In genomic region chr9:125999504-125999881, GRCh38 we compare ENCODE assay signal across 14 cellular contexts.
DNase-seq lines count a peak whose midpoint lies in the region; TF ChIP-seq lines count a peak whose summit lies in the region.
"Had no signal": no experiment of that assay in that cellular context is flagged by ENCODE, and none has a peak within 500 bp of the region (broad histone marks: within the 10 kb centered on the region; RNA-seq: fewer than 3 reads in every experiment).

No MANE protein-coding gene starts in this region.

- no peaks in the 10 kb centered on the region for H3K9me3 ChIP-seq in osteoblast (ENCODE audit: low read depth, low read length)
- H3K9me3 ChIP-seq: BLaER1 treated with 17β-estradiol and CSF1 and Interleukin-3, amounts not matched to agents 10 nM and 100 nM had no signal

- peaks cover 16% of the 10 kb centered on the region for H3K27me3 Mint-ChIP-seq in chondrocyte (ENCODE audit: low read depth)

- no peaks in the 10 kb centered on the region for H3K4me1 ChIP-seq in osteoblast (ENCODE audit: insufficient read depth, low read length)

- peak; percentile 19 for DNase-seq in activated effector memory CD4-positive, alpha-beta T cell treated with anti-CD3 and anti-CD28 coated beads, Interleukin-2, amount 50 U/mL, for 16 hours
- DNase-seq in activated effector memory CD4-positive, alpha-beta T cell treated with Interleukin-2 at 50 U/mL for 16 hours = no peak
- DNase-seq in D341Med (ENCODE audit: low spot score) (peak; percentile 35), chondrocyte (ENCODE audit: low spot score) (peak; percentile 10), osteoblast (ENCODE audit: insufficient read length, low spot score, missing footprints) (peak; percentile 19), NCI-H2196 treated with DMSO at 0.1 percent for 48 hours (lab: John Stamatoyannopoulos, UW; ENCODE audit: unreplicated experiment) (no peak), NK-92 (lab: John Stamatoyannopoulos, UW; ENCODE audit: unreplicated experiment) (no peak)
- DNase-seq: 8988T; Calu3; CD4-positive, alpha-beta T cell; DMS79; GM23248 had no signal

- H3K36me3 Mint-ChIP-seq in chondrocyte (ENCODE audit: low read depth) = no peaks in the 10 kb centered on the region

- no peak overlapping the region for H3K27ac ChIP-seq in osteoblast (ENCODE audit: low read depth, low read length)
- H3K27ac ChIP-seq: BLaER1 treated with 17β-estradiol and CSF1 and Interleukin-3, amounts not matched to agents 10 nM and 100 nM; GM23248 had no signal

- H3K27me3 ChIP-seq in osteoblast (ENCODE audit: insufficient read depth, low read length) = peaks cover 7% of the 10 kb centered on the region
- H3K27me3 ChIP-seq: BLaER1 treated with 17β-estradiol and CSF1 and Interleukin-3, amounts not matched to agents 10 nM and 100 nM had no signal

- H3K79me2 ChIP-seq in osteoblast (ENCODE audit: insufficient read depth, low read length) = no peaks in the 10 kb centered on the region

- no peaks in the 10 kb centered on the region for H4K20me1 ChIP-seq in osteoblast (ENCODE audit: insufficient read depth, low read length)
- H4K20me1 ChIP-seq: BLaER1 treated with 17β-estradiol and CSF1 and Interleukin-3, amounts not matched to agents 10 nM and 100 nM had no signal

- no peak overlapping the region for H3K4me3 Mint-ChIP-seq in chondrocyte (ENCODE audit: unreplicated experiment)
- H3K4me3 Mint-ChIP-seq: CD4-positive, alpha-beta T cell had no signal

- H3K4me1 Mint-ChIP-seq in chondrocyte (ENCODE audit: low read depth) = no peaks in the 10 kb centered on the region

- no peaks in the 10 kb centered on the region for H3K36me3 ChIP-seq in osteoblast (ENCODE audit: insufficient read depth, low read length)
- H3K36me3 ChIP-seq: BLaER1 treated with 17β-estradiol and CSF1 and Interleukin-3, amounts not matched to agents 10 nM and 100 nM had no signal

- no peak overlapping the region for H3K27ac Mint-ChIP-seq in chondrocyte (ENCODE audit: unreplicated experiment)
- H3K27ac Mint-ChIP-seq: CD4-positive, alpha-beta T cell had no signal

- no peak overlapping the region for H2AFZ ChIP-seq in osteoblast (ENCODE audit: low read length)
- H2AFZ ChIP-seq: GM23248 had no signal

- TF ChIP-seq CTCF in chondrocyte (IDR thresholded peaks at IDR 0.05) (no peak), osteoblast (IDR thresholded peaks at IDR 0.05; ENCODE audit: extremely low read depth, low read depth, low read length) (no peak)

- H3K4me2 ChIP-seq in osteoblast (ENCODE audit: insufficient read depth, low read length) = no peak overlapping the region
- H3K4me2 ChIP-seq: BLaER1 treated with 17β-estradiol and CSF1 and Interleukin-3, amounts not matched to agents 10 nM and 100 nM had no signal

- H3K9me3 Mint-ChIP-seq in chondrocyte (ENCODE audit: low read depth) = no peaks in the 10 kb centered on the region
- H3K9me3 Mint-ChIP-seq: CD4-positive, alpha-beta T cell had no signal

- no peak overlapping the region for H3K4me3 ChIP-seq in osteoblast (ENCODE audit: insufficient read depth, low read length)
- H3K4me3 ChIP-seq: BLaER1 treated with 17β-estradiol and CSF1 and Interleukin-3, amounts not matched to agents 10 nM and 100 nM; GM12878; GM23248 had no signal

Comparison
In these comparisons a context has a peak if more than half of its experiments do, and no peak if none do; other contexts are left out.
1. DNase-seq: peak in activated effector memory CD4-positive, alpha-beta T cell treated with anti-CD3 and anti-CD28 coated beads, Interleukin-2, amount 50 U/mL, for 16 hours (single experiment), D341Med (single experiment), chondrocyte (single experiment) and osteoblast (single experiment); none in activated effector memory CD4-positive, alpha-beta T cell treated with Interleukin-2 at 50 U/mL for 16 hours (single experiment), NCI-H2196 treated with DMSO at 0.1 percent for 48 hours (single experiment) and NK-92 (single experiment).